ENCODE assay signal across 17 cellular contexts in the genomic region with DNA sequence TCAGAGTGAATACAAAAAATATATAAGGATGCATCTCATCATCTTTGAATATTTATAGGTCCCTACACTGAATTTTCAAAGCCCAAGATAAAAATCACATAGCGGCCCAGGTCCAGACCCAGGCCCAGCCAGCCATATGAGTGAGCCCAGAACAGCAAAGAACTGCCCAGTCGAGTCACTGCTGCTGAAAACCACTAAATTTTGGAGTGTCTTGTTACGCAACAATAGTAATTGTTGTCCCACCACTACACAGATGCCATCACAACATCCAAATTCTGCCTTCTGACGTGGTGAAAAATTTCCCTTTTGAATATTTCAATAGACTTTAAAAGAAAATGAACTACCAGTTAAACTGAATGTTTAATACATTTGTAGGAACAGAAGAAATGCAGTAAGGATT.
"Had no signal": no experiment of that assay in that cellular context is flagged by ENCODE, and none has a peak within 500 bp of the region (broad histone marks: within the 10 kb centered on the region; RNA-seq: fewer than 3 reads in every experiment).

No MANE protein-coding gene starts in this region.

- H3K27ac ChIP-seq: dorsolateral prefrontal cortex, lower lobe of right lung, parathyroid adenoma, upper lobe of right lung had no signal

- H3K9ac ChIP-seq: parathyroid adenoma had no signal

- DNase-seq: activated CD4-positive, alpha-beta T cell treated with anti-CD3 and anti-CD28 coated beads, Interleukin-2, amount 50 U/mL, for 48 hours; activated naive CD8-positive, alpha-beta T cell treated with anti-CD3 and anti-CD28 coated beads, Interleukin-2, amount 10 ng/mL, durations not matched to agents 7 days and 5 days; anterior cingulate cortex; caudate nucleus; dorsolateral prefrontal cortex; hypothalamus; islet precursor cell; lower lobe of right lung; natural killer cell; spleen; stimulated activated CD4-positive, alpha-beta T cell treated with anti-CD3 and anti-CD28 coated beads, Interleukin-4, amount 100 ng/mL, for 4 hours; stimulated activated naive CD4-positive, alpha-beta T cell; T-helper 2 cell; upper lobe of right lung had no signal

- FAIRE-seq: frontal cortex had no signal

- H3K9me3 ChIP-seq: lower lobe of right lung, spleen, upper lobe of right lung had no signal

- H2AFZ ChIP-seq: parathyroid adenoma had no signal

- H3K27me3 ChIP-seq: dorsolateral prefrontal cortex, spleen, upper lobe of right lung had no signal

- H3K4me3 ChIP-seq: dorsolateral prefrontal cortex, lower lobe of right lung, spleen, upper lobe of right lung had no signal

- ATAC-seq: lower lobe of right lung, natural killer cell, sciatic nerve, upper lobe of right lung had no signal
